8 cellular contexts compared by ENCODE assay signal in the genomic region with DNA sequence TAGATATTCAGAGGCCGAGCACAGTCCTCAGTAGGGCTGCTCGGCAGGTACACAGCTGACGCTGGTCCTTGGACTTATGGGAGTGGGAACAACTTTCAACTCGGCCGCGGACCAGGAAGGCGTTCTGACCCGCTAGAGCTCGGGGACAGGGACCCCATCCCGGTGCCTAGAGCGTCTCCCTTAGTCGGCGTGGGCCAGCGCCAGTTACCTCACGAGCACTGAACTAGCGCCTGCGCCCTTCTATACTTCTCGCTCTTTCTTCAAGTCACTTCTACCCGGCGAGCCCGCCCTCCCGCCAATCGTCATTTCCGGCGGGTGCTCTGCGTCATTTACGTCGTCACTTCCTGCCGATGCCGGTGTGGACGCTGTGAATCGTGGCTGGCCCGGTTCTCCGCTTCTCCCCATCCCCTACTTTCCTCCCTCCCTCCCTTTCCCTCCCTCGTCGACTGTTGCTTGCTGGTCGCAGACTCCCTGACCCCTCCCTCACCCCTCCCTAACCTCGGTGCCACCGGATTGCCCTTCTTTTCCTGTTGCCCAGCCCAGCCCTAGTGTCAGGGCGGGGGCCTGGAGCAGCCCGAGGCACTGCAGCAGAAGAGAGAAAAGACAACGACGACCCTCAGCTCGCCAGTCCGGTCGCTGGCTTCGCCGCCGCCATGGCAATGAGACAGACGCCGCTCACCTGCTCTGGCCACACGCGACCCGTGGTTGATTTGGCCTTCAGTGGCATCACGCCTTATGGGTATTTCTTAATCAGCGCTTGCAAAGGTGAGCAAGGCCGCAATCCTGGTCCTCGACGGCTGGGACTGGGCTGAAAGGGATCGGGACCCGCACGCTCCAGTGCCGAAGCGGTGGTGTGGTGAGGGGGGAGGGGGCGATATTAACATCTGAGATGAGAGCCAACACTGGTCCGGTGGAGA. TPM values are rescaled to one million over a fixed set of nuclear protein-coding genes. Genes with fewer than 3 reads are reported as not detected.
DNase-seq lines count a peak whose midpoint lies in the region; ATAC-seq, FAIRE-seq and TF ChIP-seq lines count a peak whose summit lies in the region.

Gene STRAP, plus strand, starts transcription at position 333 of the 917 bp plus-strand sequence. Its CDS starts 321 bp downstream, at position 654.

- peaks cover 0 to 6% of the 10 kb centered on the region in 2 experiments; a peak in 1 of 5 replicates for H3K27me3 ChIP-seq in HepG2 (ENCODE audit: control insufficient read depth in 1 of 2, insufficient read depth in 2 of 2, low read length in 2 of 2)

- peak within 1 kb of the TSS; percentile 95 for H3K9ac ChIP-seq in HepG2 (ENCODE audit: insufficient read depth, low read depth, low read length)

- DNase-seq in NCI-H774 (lab: John Stamatoyannopoulos, UW), result peak; percentile 95
- peak; percentile 94 to 95 for DNase-seq in activated CD4-positive, alpha-beta T cell treated with anti-CD3 and anti-CD28 coated beads, Interleukin-2, amount 50 U/mL, for 4 hours
- DNase-seq in dermis blood vessel endothelial cell, result peak; percentile 99
- DNase-seq in HepG2 (ENCODE audit: low spot score), result peak; percentile 93
- DNase-seq in stimulated activated CD4-positive, alpha-beta T cell treated with anti-CD3 and anti-CD28 coated beads, Interleukin-4, amount 100 ng/mL, for 1 hour, result peak; percentile 93

- H3K9me3 ChIP-seq in HepG2 (ENCODE audit: low read length), result no peaks in the 10 kb centered on the region

- H3K27ac ChIP-seq in C4-2B (peak within 1 kb of the TSS; percentile 88), HepG2 (ENCODE audit: extremely low read length, insufficient read depth, low read length) (peak within 1 kb of the TSS; percentile 94)

- 1% methylated on average over 41 of the region's 66 CpGs for WGBS in HepG2 (ENCODE audit: low lambda C conversion rate)

- peaks cover 47% of the 10 kb centered on the region for H3K79me2 ChIP-seq in HepG2 (ENCODE audit: insufficient read depth, low read length)

- TSS peak; percentile 62 for BruUV-seq in HepG2 (replicated peaks; lab: Mats Ljungman, UMichigan)

- CTCF ChIA-PET in HepG2 (lab: Yijun Ruan, JAX; ENCODE audit: low intra/inter-chr PET ratio, low total read pairs), result no interaction called here

- TF ChIP-seq EP300 in HepG2 (IDR thresholded peaks at IDR 0.05; ENCODE audit: low read depth in 2 of 2, low read length in 2 of 2) (peak in 1 of 2 experiments; percentile 16; a peak in 1 of 4 replicates), HepG2 (CRISPR knock-in tag; IDR thresholded peaks at IDR 0.05; ENCODE audit: borderline replicate concordance) (no peak; the same call in 1 of the 2 replicates)

- peaks cover 2 to 6% of the 10 kb centered on the region in 2 experiments; a peak in 4 of 5 replicates for H3K36me3 ChIP-seq in HepG2 (replicated peaks in 1 of 2; ENCODE audit: control insufficient read depth in 1 of 2, insufficient read depth in 2 of 2, low read length in 2 of 2)

- TF ChIP-seq CTCF in C4-2B (conservative IDR thresholded peaks at IDR 0.05) (no peak), HepG2 (CRISPR knock-in tag; IDR thresholded peaks at IDR 0.05) (peak; percentile 23; the same call in 1 of the 2 replicates)

- POLR2A ChIA-PET in HepG2 (lab: Yijun Ruan, JAX), result interaction anchor here (1.0 to 2.7 kb wide), 6 partner anchors 13 to 169 kb away, joined by 3 to 8 read pairs (median 4); partner anchors contain the start of genes DERA and EPS8

- intact Hi-C loops in HepG2 (cut with micrococcal nuclease; ENCODE audit: unreplicated experiment), result loop anchor here (10.0 kb wide), 1 partner anchor 1108 kb away; a partner anchor contains a TSS

- peak; percentile 96 to 98 for TF ChIP-seq POLR2A in HepG2 (IDR thresholded peaks at IDR 0.05; ENCODE audit: insufficient read depth in 1 of 2, low read depth in 2 of 2, low read length in 2 of 2)

- in situ Hi-C loops in HepG2 (cut with HindIII; ENCODE audit: extremely low pct_ligation_motif_present, low pct_unique_long_range_greater_than_20kb), result no loop called here

- peak; percentile 74 for FAIRE-seq in HepG2 (lab: Jason Lieb, UNC)

- H3K4me3 ChIP-seq in HepG2 (replicated peaks in 1 of 3; ENCODE audit: insufficient read depth in 1 of 3, low read depth in 2 of 3, low read length in 3 of 3), result peak within 1 kb of the TSS; percentile 77 to 99 (median 96)

- peak within 1 kb of the TSS; percentile 33 for H2AFZ ChIP-seq in HepG2 (ENCODE audit: low read length)

- peak; percentile 98 for ATAC-seq in GM19395 (IDR thresholded peaks at IDR 0.05; ENCODE audit: unreplicated experiment)
- peak; percentile 97 for ATAC-seq in HG03565 (IDR thresholded peaks at IDR 0.05; ENCODE audit: unreplicated experiment)
- peak; percentile 94 for ATAC-seq in HepG2

- peak within 1 kb of the TSS; percentile 92 for H3K4me2 ChIP-seq in HepG2 (ENCODE audit: low read depth, low read length)

- peak; percentile 32; the same call in 1 of the 2 replicates for TF ChIP-seq RAD21 in HepG2 (CRISPR knock-in tag; IDR thresholded peaks at IDR 0.05)

- H4K20me1 ChIP-seq in HepG2 (ENCODE audit: insufficient read depth, low read length), result peaks cover 26% of the 10 kb centered on the region

- H3K4me1 ChIP-seq in HepG2 (ENCODE audit: insufficient read depth, low read length), result peaks cover 47% of the 10 kb centered on the region

TF ChIP-seq in HepG2, 621 proteins besides CTCF, POLR2A, EP300 and RAD21 (continues in another document):
- no peak for TF ChIP-seq U2AF2 (IDR thresholded peaks at IDR 0.05; ENCODE audit: low read depth, low read length)
- peak; percentile 63; the same call in 1 of the 2 replicates for TF ChIP-seq RFXAP (CRISPR knock-in tag; IDR thresholded peaks at IDR 0.05; ENCODE audit: borderline replicate concordance)
- TF ChIP-seq SAP130 (CRISPR knock-in tag; IDR thresholded peaks at IDR 0.05; ENCODE audit: low read depth), result peak; percentile 88
- peak; percentile 45; the same call in 1 of the 2 replicates for TF ChIP-seq MEF2D (CRISPR knock-in tag; IDR thresholded peaks at IDR 0.05)
- TF ChIP-seq ZSCAN21 (CRISPR knock-in tag; IDR thresholded peaks at IDR 0.05; ENCODE audit: borderline replicate concordance), result no peak; the same call in 1 of the 2 replicates
- TF ChIP-seq ZFAT (CRISPR knock-in tag; conservative IDR thresholded peaks at IDR 0.05), result no peak
- peak; percentile 87 for TF ChIP-seq NRL (CRISPR knock-in tag; IDR thresholded peaks at IDR 0.05; ENCODE audit: borderline replicate concordance)
- no peak for TF ChIP-seq ZNF207 (IDR thresholded peaks at IDR 0.05; ENCODE audit: borderline replicate concordance)
- TF ChIP-seq HMGA1 (CRISPR knock-in tag; conservative IDR thresholded peaks at IDR 0.05), result no peak
- peak; percentile 86 for TF ChIP-seq YEATS2 (CRISPR knock-in tag; IDR thresholded peaks at IDR 0.05; ENCODE audit: borderline replicate concordance)
- TF ChIP-seq SYNCRIP (IDR thresholded peaks at IDR 0.05; ENCODE audit: insufficient read depth, low read depth, low read length), result no peak
- TF ChIP-seq ZBTB38 (CRISPR knock-in tag; IDR thresholded peaks at IDR 0.05), result peak; percentile 80
- peak; percentile 88 for TF ChIP-seq UBTF (CRISPR knock-in tag; IDR thresholded peaks at IDR 0.05)

RNA-seq across cellular contexts. Expression of gene STRAP, which starts in this region (rescaled TPM):
- 60.6 and 99.7 TPM in 2 replicates for total RNA-seq in dermis blood vessel endothelial cell
- 118 and 209 TPM in 2 replicates for total RNA-seq in HepG2 (2016; rRNA removed; fragmentation: Illumina TruSeq; extraction: Trizol)
- total RNA-seq in HepG2 (2016; cell fraction: cytosol; rRNA removed; fragmentation: Illumina TruSeq; extraction: Trizol; ENCODE audit: low read depth), result 59.5 and 67.0 TPM in 2 replicates
- 113 and 182 TPM in 2 replicates for total RNA-seq in HepG2 (2016; cell fraction: insoluble cytoplasmic fraction; rRNA removed; fragmentation: Illumina TruSeq; extraction: Trizol)
- 152 and 164 TPM in 2 replicates for total RNA-seq in HepG2 (2016; cell fraction: membrane; rRNA removed; fragmentation: Illumina TruSeq; extraction: Trizol)
- 67.2 and 75.9 TPM in 2 replicates for total RNA-seq in HepG2 (2016; cell fraction: nucleus; rRNA removed; fragmentation: Illumina TruSeq; extraction: Trizol)
- 50.0 and 66.9 TPM in 2 replicates for polyA plus RNA-seq in HepG2 (2011; rRNA removed)
- 45.9 and 56.3 TPM in 2 replicates for polyA plus RNA-seq in HepG2 (2011; cell fraction: cytosol; rRNA removed)
- polyA plus RNA-seq in HepG2 (2011; cell fraction: nucleus; rRNA removed), result 15.4 and 18.5 TPM in 2 replicates
- 98.4 and 107 TPM in 2 replicates for polyA plus RNA-seq in HepG2 (2012)
- 84.6 and 85.9 TPM in 2 replicates for polyA plus RNA-seq in HepG2 (2016; cell fraction: cytosol; fragmentation: Illumina TruSeq; extraction: Trizol; ENCODE audit: low read depth)
- polyA plus RNA-seq in HepG2 (2016; cell fraction: insoluble cytoplasmic fraction; fragmentation: Illumina TruSeq; extraction: Trizol; ENCODE audit: low read depth), result 184 and 200 TPM in 2 replicates
- polyA plus RNA-seq in HepG2 (2016; cell fraction: membrane; fragmentation: Illumina TruSeq; extraction: Trizol; ENCODE audit: low read depth), result 141 and 148 TPM in 2 replicates
- polyA plus RNA-seq in HepG2 (2016; cell fraction: nucleus; fragmentation: Illumina TruSeq; extraction: Trizol; ENCODE audit: insufficient read depth, low read depth), result 89.3 and 99.2 TPM in 2 replicates
- 120 and 181 TPM in 2 replicates for polyA minus RNA-seq in HepG2 (2011; rRNA and poly(A)+ RNA removed; ENCODE audit: low replicate concordance)
- 78.0 and 91.8 TPM in 2 replicates for polyA minus RNA-seq in HepG2 (2011; cell fraction: cytosol; rRNA and poly(A)+ RNA removed)
- polyA minus RNA-seq in HepG2 (2011; cell fraction: nucleus; rRNA and poly(A)+ RNA removed), result 38.5 and 42.1 TPM in 2 replicates

Comparison
In these comparisons a context has a peak if more than half of its experiments do, and no peak if none do; other contexts are left out.
1. Peak in every context shown above with its lines: DNase-seq, ATAC-seq, H3K4me3 ChIP-seq and H3K27ac ChIP-seq.